24 cellular contexts compared by ENCODE assay signal in the genomic region with DNA sequence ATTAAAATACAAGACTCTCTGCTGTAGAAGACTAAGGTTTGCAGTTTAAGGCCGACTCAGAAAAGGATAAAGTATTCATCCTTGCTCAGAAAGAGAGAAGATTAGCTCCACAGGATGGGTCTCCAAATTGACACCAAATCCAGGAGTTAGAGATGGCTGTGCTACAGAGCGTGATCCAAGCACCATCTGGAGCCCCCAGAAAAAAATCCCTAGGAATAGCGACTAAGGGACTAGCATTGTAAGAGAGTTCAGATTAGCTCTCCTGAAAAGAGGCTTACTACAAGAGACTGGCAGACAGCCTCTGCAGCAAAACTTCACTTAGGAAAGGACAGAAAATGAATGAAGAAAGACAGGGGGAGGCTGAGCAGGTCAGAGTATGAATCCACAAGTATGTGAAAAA. TPM values are rescaled to one million over a fixed set of nuclear protein-coding genes. Genes with fewer than 3 reads are reported as not detected.
A peak's percentile ranks its signal among the peaks of the same experiment; 100 is the strongest.
DNase-seq lines count a peak whose midpoint lies in the region; ATAC-seq and TF ChIP-seq lines count a peak whose summit lies in the region.
"Had no signal": no experiment of that assay in that cellular context is flagged by ENCODE, and none has a peak within 500 bp of the region (broad histone marks: within the 10 kb centered on the region; RNA-seq: fewer than 3 reads in every experiment).

No MANE protein-coding gene starts in this region.

- H3K4me1 Mint-ChIP-seq in IgD-negative memory B cell (peaks cover 22 to 39% (median 23%) of the 10 kb centered on the region in 3 donors), WTC11 (peaks cover 23% of the 10 kb centered on the region), memory B cell (peaks cover 13% of the 10 kb centered on the region), nephron progenitor cell (peaks cover 40% of the 10 kb centered on the region)

- peak overlapping the region in 2 of 3 donors; percentile 41 to 68 for H3K27ac Mint-ChIP-seq in IgD-negative memory B cell
- H3K27ac Mint-ChIP-seq in WTC11 = peak overlapping the region; percentile 79
- H3K27ac Mint-ChIP-seq in memory B cell = peak overlapping the region; percentile 58
- no peak overlapping the region for H3K27ac Mint-ChIP-seq in nephron progenitor cell
- H3K27ac Mint-ChIP-seq: HFFc6 had no signal

- H3K9me3 Mint-ChIP-seq in IgD-negative memory B cell = no peaks in the 10 kb centered on the region
- no peaks in the 10 kb centered on the region for H3K9me3 Mint-ChIP-seq in WTC11
- H3K9me3 Mint-ChIP-seq in memory B cell = no peaks in the 10 kb centered on the region
- H3K9me3 Mint-ChIP-seq in nephron progenitor cell = peaks cover 15% of the 10 kb centered on the region
- H3K9me3 Mint-ChIP-seq: CD4-positive, alpha-beta T cell; HFFc6 had no signal

- peaks cover 9 to 41% of the 10 kb centered on the region in 2 donors for H3K4me1 ChIP-seq in left lung
- H3K4me1 ChIP-seq: Caco-2, SJSA1 had no signal

- H3K27ac ChIP-seq in left lung = no peak overlapping the region
- H3K27ac ChIP-seq: BLaER1, HL-60, SJSA1 had no signal

- TF ChIP-seq CTCF in WTC11 (IDR thresholded peaks at IDR 0.05) (no peak), left lung (IDR thresholded peaks at IDR 0.05) (no peak), nephron progenitor cell (IDR thresholded peaks at IDR 0.05) (no peak)

- POLR2A ChIA-PET in WTC11 (lab: Charles Lee) = interaction anchor here (1.0 kb wide), 1 partner anchor 20 kb away, joined by 6 read pairs; no protein-coding TSS in a partner anchor

- H3K27me3 Mint-ChIP-seq in IgD-negative memory B cell (no peaks in the 10 kb centered on the region), WTC11 (ENCODE audit: low read depth) (no peaks in the 10 kb centered on the region; the same call in 1 of the 2 replicates), memory B cell (no peaks in the 10 kb centered on the region), nephron progenitor cell (ENCODE audit: low read depth, poor library complexity) (peaks cover 7% of the 10 kb centered on the region)
- H3K27me3 Mint-ChIP-seq: CD4-positive, alpha-beta T cell had no signal

- H3K4me3 Mint-ChIP-seq in IgD-negative memory B cell (peak overlapping the region in 1 of 4 donors; percentile 71), WTC11 (no peak overlapping the region), memory B cell (no peak overlapping the region), nephron progenitor cell (no peak overlapping the region)
- H3K4me3 Mint-ChIP-seq: CD4-positive, alpha-beta T cell; HFFc6 had no signal

- ATAC-seq in WTC11 (no peak), memory B cell (ENCODE audit: low read depth) (no peak), left lung (no peak), HG03175 (IDR thresholded peaks at IDR 0.05; ENCODE audit: unreplicated experiment) (no peak), GM18870 (IDR thresholded peaks at IDR 0.05; ENCODE audit: unreplicated experiment) (no peak)
- ATAC-seq: HepG2, Right ventricle myocardium inferior had no signal

- H3K36me3 ChIP-seq in left lung = no peaks in the 10 kb centered on the region

- H3K36me3 Mint-ChIP-seq in IgD-negative memory B cell (peaks cover 12% of the 10 kb centered on the region), WTC11 (0 out of 2 replicates have a peak, but pooled peaks cover 2% of the 10 kb centered on the region), memory B cell (peaks cover 7% of the 10 kb centered on the region), nephron progenitor cell (ENCODE audit: low read depth) (peaks cover 38% of the 10 kb centered on the region)

- no peak overlapping the region for H3K4me3 ChIP-seq in left lung
- H3K4me3 ChIP-seq: BLaER1, SJSA1 had no signal

- intact Hi-C loops in left lung (cut with DNase I) = no loop called here

- no peaks in the 10 kb centered on the region for H3K9me3 ChIP-seq in left lung
- H3K9me3 ChIP-seq: BLaER1, Caco-2, SJSA1 had no signal

- CTCF ChIA-PET in WTC11 (lab: Charles Lee) = interaction anchor here (0.7 to 1.2 kb wide), 4 partner anchors 12 to 68 kb away, joined by 3 read pairs; no protein-coding TSS in a partner anchor

- DNase-seq in D341Med (ENCODE audit: low spot score) (peak; percentile 63), WTC11 (ENCODE audit: low spot score) (no peak), memory B cell (ENCODE audit: low spot score in 2 of 2) (no peak), left lung (no peak), nephron progenitor cell (no peak)
- DNase-seq: CD4-positive, alpha-beta T cell; GDM1; H7; HFFc6; MM.1S; NCI-H1048; NCI-H1417 treated with DMSO at 0.1 percent for 48 hours; NCI-H1930; NCI-H226; NCI-H510A treated with DMSO at 0.1 percent for 48 hours had no signal

- H3K27me3 ChIP-seq in left lung = no peaks in the 10 kb centered on the region
- H3K27me3 ChIP-seq: BLaER1, SJSA1 had no signal

TF ChIP-seq in WTC11, 78 proteins besides CTCF, POLR2A, EP300 and RAD21:
- no peak for TF ChIP-seq ZNF263 (CRISPR knock-in tag; IDR thresholded peaks at IDR 0.05; ENCODE audit: low read depth)
- TF ChIP-seq, protein P1, sequence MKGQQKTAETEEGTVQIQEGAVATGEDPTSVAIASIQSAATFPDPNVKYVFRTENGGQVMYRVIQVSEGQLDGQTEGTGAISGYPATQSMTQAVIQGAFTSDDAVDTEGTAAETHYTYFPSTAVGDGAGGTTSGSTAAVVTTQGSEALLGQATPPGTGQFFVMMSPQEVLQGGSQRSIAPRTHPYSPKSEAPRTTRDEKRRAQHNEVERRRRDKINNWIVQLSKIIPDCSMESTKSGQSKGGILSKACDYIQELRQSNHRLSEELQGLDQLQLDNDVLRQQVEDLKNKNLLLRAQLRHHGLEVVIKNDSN (CRISPR knock-in tag; IDR thresholded peaks at IDR 0.05) = no peak
- TF ChIP-seq, protein P2, sequence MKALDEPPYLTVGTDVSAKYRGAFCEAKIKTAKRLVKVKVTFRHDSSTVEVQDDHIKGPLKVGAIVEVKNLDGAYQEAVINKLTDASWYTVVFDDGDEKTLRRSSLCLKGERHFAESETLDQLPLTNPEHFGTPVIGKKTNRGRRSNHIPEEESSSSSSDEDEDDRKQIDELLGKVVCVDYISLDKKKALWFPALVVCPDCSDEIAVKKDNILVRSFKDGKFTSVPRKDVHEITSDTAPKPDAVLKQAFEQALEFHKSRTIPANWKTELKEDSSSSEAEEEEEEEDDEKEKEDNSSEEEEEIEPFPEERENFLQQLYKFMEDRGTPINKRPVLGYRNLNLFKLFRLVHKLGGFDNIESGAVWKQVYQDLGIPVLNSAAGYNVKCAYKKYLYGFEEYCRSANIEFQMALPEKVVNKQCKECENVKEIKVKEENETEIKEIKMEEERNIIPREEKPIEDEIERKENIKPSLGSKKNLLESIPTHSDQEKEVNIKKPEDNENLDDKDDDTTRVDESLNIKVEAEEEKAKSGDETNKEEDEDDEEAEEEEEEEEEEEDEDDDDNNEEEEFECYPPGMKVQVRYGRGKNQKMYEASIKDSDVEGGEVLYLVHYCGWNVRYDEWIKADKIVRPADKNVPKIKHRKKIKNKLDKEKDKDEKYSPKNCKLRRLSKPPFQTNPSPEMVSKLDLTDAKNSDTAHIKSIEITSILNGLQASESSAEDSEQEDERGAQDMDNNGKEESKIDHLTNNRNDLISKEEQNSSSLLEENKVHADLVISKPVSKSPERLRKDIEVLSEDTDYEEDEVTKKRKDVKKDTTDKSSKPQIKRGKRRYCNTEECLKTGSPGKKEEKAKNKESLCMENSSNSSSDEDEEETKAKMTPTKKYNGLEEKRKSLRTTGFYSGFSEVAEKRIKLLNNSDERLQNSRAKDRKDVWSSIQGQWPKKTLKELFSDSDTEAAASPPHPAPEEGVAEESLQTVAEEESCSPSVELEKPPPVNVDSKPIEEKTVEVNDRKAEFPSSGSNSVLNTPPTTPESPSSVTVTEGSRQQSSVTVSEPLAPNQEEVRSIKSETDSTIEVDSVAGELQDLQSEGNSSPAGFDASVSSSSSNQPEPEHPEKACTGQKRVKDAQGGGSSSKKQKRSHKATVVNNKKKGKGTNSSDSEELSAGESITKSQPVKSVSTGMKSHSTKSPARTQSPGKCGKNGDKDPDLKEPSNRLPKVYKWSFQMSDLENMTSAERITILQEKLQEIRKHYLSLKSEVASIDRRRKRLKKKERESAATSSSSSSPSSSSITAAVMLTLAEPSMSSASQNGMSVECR (CRISPR knock-in tag; IDR thresholded peaks at IDR 0.05; ENCODE audit: borderline replicate concordance) = no peak
- no peak for TF ChIP-seq ZNF219 (CRISPR knock-in tag; IDR thresholded peaks at IDR 0.05; ENCODE audit: borderline replicate concordance)
- TF ChIP-seq, protein P3, sequence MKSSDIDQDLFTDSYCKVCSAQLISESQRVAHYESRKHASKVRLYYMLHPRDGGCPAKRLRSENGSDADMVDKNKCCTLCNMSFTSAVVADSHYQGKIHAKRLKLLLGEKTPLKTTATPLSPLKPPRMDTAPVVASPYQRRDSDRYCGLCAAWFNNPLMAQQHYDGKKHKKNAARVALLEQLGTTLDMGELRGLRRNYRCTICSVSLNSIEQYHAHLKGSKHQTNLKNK (CRISPR knock-in tag; IDR thresholded peaks at IDR 0.05) = no peak
- no peak for TF ChIP-seq ELF4 (CRISPR knock-in tag; IDR thresholded peaks at IDR 0.05; ENCODE audit: low read depth)
- TF ChIP-seq ZNF317 (CRISPR knock-in tag; IDR thresholded peaks at IDR 0.05; ENCODE audit: borderline replicate concordance, low read depth) = no peak
- TF ChIP-seq RELA (CRISPR knock-in tag; IDR thresholded peaks at IDR 0.05; ENCODE audit: borderline replicate concordance) = no peak
- TF ChIP-seq, protein P4, sequence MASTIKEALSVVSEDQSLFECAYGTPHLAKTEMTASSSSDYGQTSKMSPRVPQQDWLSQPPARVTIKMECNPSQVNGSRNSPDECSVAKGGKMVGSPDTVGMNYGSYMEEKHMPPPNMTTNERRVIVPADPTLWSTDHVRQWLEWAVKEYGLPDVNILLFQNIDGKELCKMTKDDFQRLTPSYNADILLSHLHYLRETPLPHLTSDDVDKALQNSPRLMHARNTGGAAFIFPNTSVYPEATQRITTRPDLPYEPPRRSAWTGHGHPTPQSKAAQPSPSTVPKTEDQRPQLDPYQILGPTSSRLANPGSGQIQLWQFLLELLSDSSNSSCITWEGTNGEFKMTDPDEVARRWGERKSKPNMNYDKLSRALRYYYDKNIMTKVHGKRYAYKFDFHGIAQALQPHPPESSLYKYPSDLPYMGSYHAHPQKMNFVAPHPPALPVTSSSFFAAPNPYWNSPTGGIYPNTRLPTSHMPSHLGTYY (CRISPR knock-in tag; IDR thresholded peaks at IDR 0.05) = no peak
- TF ChIP-seq ZNF416 (CRISPR knock-in tag; IDR thresholded peaks at IDR 0.05) = no peak
- TF ChIP-seq ETV6 (CRISPR knock-in tag; IDR thresholded peaks at IDR 0.05) = no peak
- TF ChIP-seq NR2C2 (CRISPR knock-in tag; IDR thresholded peaks at IDR 0.05) = no peak
- TF ChIP-seq, protein P5, sequence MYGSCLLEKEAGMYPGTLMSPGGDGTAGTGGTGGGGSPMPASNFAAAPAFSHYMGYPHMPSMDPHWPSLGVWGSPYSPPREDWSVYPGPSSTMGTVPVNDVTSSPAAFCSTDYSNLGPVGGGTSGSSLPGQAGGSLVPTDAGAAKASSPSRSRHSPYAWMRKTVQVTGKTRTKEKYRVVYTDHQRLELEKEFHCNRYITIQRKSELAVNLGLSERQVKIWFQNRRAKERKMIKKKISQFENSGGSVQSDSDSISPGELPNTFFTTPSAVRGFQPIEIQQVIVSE (CRISPR knock-in tag; IDR thresholded peaks at IDR 0.05; ENCODE audit: borderline replicate concordance) = no peak

RNA-seq across cellular contexts. Expression of a gene that starts 3.7 kb away (rescaled TPM):
- polyA plus RNA-seq in IgD-negative memory B cell = 17.9 TPM
- 10.7 to 14.0 TPM (median 10.7 TPM) in 3 replicates for total RNA-seq in WTC11 (2021)
- total RNA-seq in left lung = 10 to 100 TPM; 67.9 to 71.7 TPM
